1 cellular context compared by ENCODE assay signal in the genomic region with DNA sequence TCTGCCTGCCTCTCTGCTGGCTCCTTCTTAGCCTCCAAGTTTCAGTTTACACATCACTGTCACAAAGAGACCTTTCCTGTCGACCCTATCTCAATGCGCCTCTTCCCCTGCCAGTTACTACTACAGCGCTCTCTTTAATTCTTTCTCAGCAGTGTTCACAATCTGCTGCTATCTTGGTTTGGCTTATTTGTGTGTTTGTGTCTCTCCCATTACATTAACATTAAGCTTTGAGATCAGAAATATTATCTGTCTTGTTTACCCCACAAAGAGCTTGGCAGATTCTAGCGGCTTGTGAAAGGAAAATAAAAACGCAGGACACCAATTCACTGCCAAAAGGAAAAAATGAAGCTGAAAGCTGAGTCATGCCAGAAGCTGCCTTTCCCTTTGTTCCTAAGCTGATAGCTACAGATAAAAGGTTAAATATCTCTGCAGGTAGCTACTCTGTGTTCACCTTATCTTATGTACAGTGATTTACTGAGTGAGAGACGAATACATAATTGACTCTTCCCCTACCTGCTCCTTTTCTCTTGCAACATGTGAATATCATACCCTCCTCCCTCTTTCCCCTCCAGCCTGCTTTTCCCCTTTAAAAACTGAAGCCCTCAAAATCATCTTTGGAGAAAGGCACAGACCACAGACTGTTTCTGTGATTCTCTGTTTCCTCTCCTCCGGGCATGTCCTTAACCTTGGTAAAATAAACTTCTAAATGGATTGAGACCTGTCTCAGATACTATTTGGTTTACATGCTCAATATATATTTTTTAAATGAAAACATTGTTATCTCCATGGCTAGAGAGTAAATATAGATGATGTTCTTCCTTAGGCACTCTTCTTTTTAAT.
TF ChIP-seq lines count a peak whose summit lies in the region.

No MANE protein-coding gene starts in this region.

TF ChIP-seq in HepG2, 621 proteins besides CTCF, POLR2A, EP300 and RAD21:
- TF ChIP-seq ZBTB46 (CRISPR knock-in tag; IDR thresholded peaks at IDR 0.05; ENCODE audit: borderline replicate concordance), result no peak
- TF ChIP-seq CHD4 (IDR thresholded peaks at IDR 0.05; ENCODE audit: borderline replicate concordance, low read length), result no peak
- TF ChIP-seq MEIS1 (CRISPR knock-in tag; IDR thresholded peaks at IDR 0.05; ENCODE audit: borderline replicate concordance), result no peak
- no peak for TF ChIP-seq ATRX (CRISPR knock-in tag; IDR thresholded peaks at IDR 0.05; ENCODE audit: borderline replicate concordance)
- TF ChIP-seq POLR2AphosphoS5 (IDR thresholded peaks at IDR 0.05; ENCODE audit: low read depth, low read length), result no peak
- TF ChIP-seq, protein P1, sequence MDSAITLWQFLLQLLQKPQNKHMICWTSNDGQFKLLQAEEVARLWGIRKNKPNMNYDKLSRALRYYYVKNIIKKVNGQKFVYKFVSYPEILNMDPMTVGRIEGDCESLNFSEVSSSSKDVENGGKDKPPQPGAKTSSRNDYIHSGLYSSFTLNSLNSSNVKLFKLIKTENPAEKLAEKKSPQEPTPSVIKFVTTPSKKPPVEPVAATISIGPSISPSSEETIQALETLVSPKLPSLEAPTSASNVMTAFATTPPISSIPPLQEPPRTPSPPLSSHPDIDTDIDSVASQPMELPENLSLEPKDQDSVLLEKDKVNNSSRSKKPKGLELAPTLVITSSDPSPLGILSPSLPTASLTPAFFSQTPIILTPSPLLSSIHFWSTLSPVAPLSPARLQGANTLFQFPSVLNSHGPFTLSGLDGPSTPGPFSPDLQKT (CRISPR knock-in tag; IDR thresholded peaks at IDR 0.05; ENCODE audit: borderline replicate concordance), result no peak
- no peak for TF ChIP-seq ZNF350 (CRISPR knock-in tag; IDR thresholded peaks at IDR 0.05; ENCODE audit: borderline replicate concordance, low read depth)
- TF ChIP-seq ZNF329 (CRISPR knock-in tag; IDR thresholded peaks at IDR 0.05; ENCODE audit: low read depth), result no peak
- TF ChIP-seq ZNF354B (CRISPR knock-in tag; IDR thresholded peaks at IDR 0.05), result no peak
- no peak for TF ChIP-seq MAX (IDR thresholded peaks at IDR 0.05)
- TF ChIP-seq PHF8 (CRISPR knock-in tag; IDR thresholded peaks at IDR 0.05), result no peak
- TF ChIP-seq ZNF180 (CRISPR knock-in tag; IDR thresholded peaks at IDR 0.05; ENCODE audit: borderline replicate concordance, low read depth), result no peak
- TF ChIP-seq ZNF607 (CRISPR knock-in tag; IDR thresholded peaks at IDR 0.05; ENCODE audit: borderline replicate concordance), result no peak
- TF ChIP-seq NFE2L2 (IDR thresholded peaks at IDR 0.05; ENCODE audit: low read length), result no peak
- TF ChIP-seq SP4 (CRISPR knock-in tag; IDR thresholded peaks at IDR 0.05), result no peak
TF ChIP-seq in HepG2: peak in this region for 0.
